11 cellular contexts compared by ENCODE assay signal in the genomic region with DNA sequence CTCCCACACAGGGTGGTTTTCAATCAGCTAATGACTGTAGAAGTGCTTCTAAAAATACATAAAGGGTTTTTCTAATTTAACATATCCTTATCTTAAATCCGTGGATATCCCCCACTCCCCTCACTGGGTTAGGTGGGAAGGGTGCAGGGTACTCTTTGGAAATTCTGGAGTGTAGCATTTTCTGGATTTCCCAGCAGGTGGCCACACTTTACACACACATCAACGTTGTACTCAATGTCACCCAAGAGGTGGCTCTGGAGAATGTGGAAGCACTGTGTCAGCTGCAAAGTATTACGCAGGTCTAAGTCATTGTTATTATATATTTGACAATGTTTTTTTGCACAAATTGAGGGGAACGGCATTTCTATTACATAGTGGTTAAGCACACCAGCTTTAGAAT.
DNase-seq lines count a peak whose midpoint lies in the region; FAIRE-seq and TF ChIP-seq lines count a peak whose summit lies in the region.
"Had no signal": no experiment of that assay in that cellular context is flagged by ENCODE, and none has a peak within 500 bp of the region (broad histone marks: within the 10 kb centered on the region; RNA-seq: fewer than 3 reads in every experiment).

No MANE protein-coding gene starts in this region.

- H3K4me3 ChIP-seq in AG09309 (ENCODE audit: control insufficient read depth, low read depth, low read length) (no peak overlapping the region), GM12865 (ENCODE audit: low read depth, low read length) (no peak overlapping the region)
- H3K4me3 ChIP-seq: lung had no signal

- DNase-seq in AG09309 (ENCODE audit: low read depth) (no peak), GM12865 (ENCODE audit: low read depth) (peak; percentile 9), SW480 (ENCODE audit: low spot score) (peak; percentile 26), kidney tubule cell (ENCODE audit: low spot score) (peak; percentile 17), GM19239 (ENCODE audit: insufficient read length, low spot score) (no peak), NCI-H2196 treated with DMSO at 0.1 percent for 48 hours (lab: John Stamatoyannopoulos, UW; ENCODE audit: unreplicated experiment) (no peak), NCI-H187 treated with DMSO at 0.1 percent for 48 hours (lab: John Stamatoyannopoulos, UW) (no peak), superior temporal gyrus (ENCODE audit: extremely low spot score) (no peak)
- DNase-seq: NCI-H1436 treated with DMSO at 0.1 percent for 48 hours had no signal

- no peak for FAIRE-seq in GM19239 (lab: Jason Lieb, UNC)
- FAIRE-seq: endometrium had no signal

- TF ChIP-seq CTCF in AG09309 (IDR thresholded peaks at IDR 0.05; ENCODE audit: control insufficient read depth, insufficient read depth, low read depth, low read length, missing control alignments) (peak; percentile 26), GM12865 (IDR thresholded peaks at IDR 0.05; ENCODE audit: insufficient read depth, low read depth, low read length, missing control alignments) (no peak)

Comparison
In these comparisons a context has a peak if more than half of its experiments do, and no peak if none do; other contexts are left out.
1. DNase-seq: peak in GM12865 (single experiment), SW480 (single experiment) and kidney tubule cell (single experiment); none in AG09309 (single experiment), GM19239 (single experiment), NCI-H2196 treated with DMSO at 0.1 percent for 48 hours (single experiment), NCI-H187 treated with DMSO at 0.1 percent for 48 hours (single experiment) and superior temporal gyrus (single experiment).